20 cellular contexts compared by ENCODE assay signal in genomic region chr6:155329460-155330132, GRCh38.
"Had no signal": no experiment of that assay in that cellular context is flagged by ENCODE, and none has a peak within 500 bp of the region (broad histone marks: within the 10 kb centered on the region; RNA-seq: fewer than 3 reads in every experiment).

No MANE protein-coding gene starts in this region.

- H3K4me3 Mint-ChIP-seq: activated B cell treated with CpG ODN at 0.5 μM for 24 hours; activated CD4-positive, alpha-beta T cell treated with anti-CD3 and anti-CD28 coated beads for 36 hours; activated naive CD4-positive, alpha-beta T cell treated with anti-CD3 and anti-CD28 coated beads for 36 hours; activated naive CD8-positive, alpha-beta T cell treated with anti-CD3 and anti-CD28 coated beads, Interleukin-2, amount 50 U/mL, for 24 hours; memory B cell had no signal

- H3K27me3 ChIP-seq: heart right ventricle had no signal

- H3K36me3 ChIP-seq: heart right ventricle, thoracic aorta had no signal

- H3K4me1 ChIP-seq: heart right ventricle had no signal

- H3K27ac Mint-ChIP-seq: activated B cell treated with CpG ODN at 0.5 μM for 24 hours; activated naive CD4-positive, alpha-beta T cell treated with anti-CD3 and anti-CD28 coated beads for 36 hours; activated naive CD8-positive, alpha-beta T cell treated with anti-CD3 and anti-CD28 coated beads, Interleukin-2, amount 50 U/mL, for 24 hours; memory B cell had no signal

- H3K9me3 ChIP-seq: heart right ventricle, mucosa of descending colon, thoracic aorta had no signal

- H3K27ac ChIP-seq: heart right ventricle, thoracic aorta had no signal

- H3K4me3 ChIP-seq: heart right ventricle, mucosa of descending colon, thoracic aorta had no signal

- H3K9me3 Mint-ChIP-seq: activated B cell treated with CpG ODN at 0.5 μM for 24 hours; activated naive CD4-positive, alpha-beta T cell treated with anti-CD3 and anti-CD28 coated beads for 36 hours; activated naive CD8-positive, alpha-beta T cell treated with anti-CD3 and anti-CD28 coated beads, Interleukin-2, amount 50 U/mL, for 24 hours; memory B cell; type B pancreatic cell had no signal

- DNase-seq: activated B cell treated with CpG ODN at 0.5 μM for 24 hours; activated CD4-positive, alpha-beta T cell treated with anti-CD3 and anti-CD28 coated beads for 36 hours; activated CD4-positive, alpha-beta T cell treated with anti-CD3 and anti-CD28 coated beads, Interleukin-2, amount 50 U/mL, for 4 hours; activated effector memory CD4-positive, alpha-beta T cell treated with Interleukin-2 at 50 U/mL for 16 hours; activated naive CD4-positive, alpha-beta T cell treated with anti-CD3 and anti-CD28 coated beads for 36 hours; activated naive CD8-positive, alpha-beta T cell treated with anti-CD3 and anti-CD28 coated beads, Interleukin-2, amount 50 U/mL, for 24 hours; activated T-cell treated with anti-CD3 and anti-CD28 coated beads, Interleukin-2, amount 50 U/mL, for 48 hours; foreskin fibroblast; heart right ventricle; nucleus accumbens; stimulated activated CD4-positive, alpha-beta T cell treated with anti-CD3 and anti-CD28 coated beads, Interleukin-15, amount 100 ng/mL, for 24 hours; stimulated activated CD4-positive, alpha-beta T cell treated with anti-CD3 and anti-CD28 coated beads, Interleukin-2, amount 100 ng/mL, for 48 hours; stimulated activated CD8-positive, alpha-beta memory T cell treated with anti-CD3 and anti-CD28 coated beads, Interleukin-4, amount 100 ng/mL, for 48 hours; stimulated activated naive CD4-positive, alpha-beta T cell; T-helper 9 cell had no signal

- H3K27me3 Mint-ChIP-seq: activated B cell treated with CpG ODN at 0.5 μM for 24 hours; activated CD4-positive, alpha-beta T cell treated with anti-CD3 and anti-CD28 coated beads for 36 hours; activated naive CD8-positive, alpha-beta T cell treated with anti-CD3 and anti-CD28 coated beads, Interleukin-2, amount 50 U/mL, for 24 hours; memory B cell; type B pancreatic cell had no signal

- H3K36me3 Mint-ChIP-seq: memory B cell, type B pancreatic cell had no signal

- ATAC-seq: activated CD4-positive, alpha-beta T cell treated with anti-CD3 and anti-CD28 coated beads for 36 hours; activated naive CD8-positive, alpha-beta T cell treated with anti-CD3 and anti-CD28 coated beads, Interleukin-2, amount 50 U/mL, for 24 hours; heart right ventricle; sciatic nerve had no signal
